In the genomic region with DNA sequence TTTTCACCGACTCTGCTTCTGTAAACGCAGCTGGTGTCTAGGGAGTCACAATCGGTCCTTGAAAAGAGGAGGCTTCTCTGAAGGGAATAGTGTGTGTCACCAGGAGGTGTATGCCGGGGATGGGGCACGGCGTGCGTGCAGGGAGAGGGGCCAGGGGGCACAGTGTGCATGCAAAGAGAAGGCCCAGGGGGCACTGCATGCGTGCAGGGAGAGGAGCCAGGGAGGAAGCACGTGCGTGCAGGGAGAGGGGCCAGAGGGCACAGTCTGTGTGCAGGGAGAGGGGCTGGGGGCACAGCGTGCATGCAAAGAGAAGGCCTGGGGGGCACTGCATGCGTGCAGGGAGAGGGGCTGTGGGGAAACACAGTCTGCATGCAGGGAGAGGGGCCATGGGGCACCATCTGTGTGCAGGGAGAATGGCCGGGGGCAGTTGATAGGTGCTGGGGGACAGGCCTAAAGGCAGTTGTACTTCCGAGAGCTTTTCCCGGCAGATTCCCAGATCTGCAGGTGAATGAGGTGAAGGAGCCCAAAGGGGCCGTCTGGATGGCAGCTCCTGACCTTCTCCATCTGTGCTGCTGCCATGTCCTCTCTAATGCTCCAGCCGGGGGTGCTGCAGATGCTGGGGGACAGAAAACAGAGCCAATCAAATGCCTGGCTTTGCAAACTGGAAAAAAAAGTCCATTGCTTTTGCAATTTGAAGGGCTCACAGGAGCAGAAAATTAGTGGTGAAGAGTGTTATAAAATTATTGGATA, we compare ENCODE assay signal across 12 cellular contexts. TPM values are rescaled to one million over a fixed set of nuclear protein-coding genes. Genes with fewer than 3 reads are reported as not detected.
DNase-seq lines count a peak whose midpoint lies in the region; TF ChIP-seq lines count a peak whose summit lies in the region.
"Had no signal": no experiment of that assay in that cellular context is flagged by ENCODE, and none has a peak within 500 bp of the region (broad histone marks: within the 10 kb centered on the region; RNA-seq: fewer than 3 reads in every experiment).

No MANE protein-coding gene starts in this region.

- DNase-seq in NCI-H510A treated with DMSO at 0.1 percent for 48 hours (lab: John Stamatoyannopoulos, UW) (peak; percentile 50), NCI-H510A (lab: John Stamatoyannopoulos, UW) (no peak), adrenal gland (no peak), endothelial cell (ENCODE audit: low spot score) (no peak), tibial nerve (ENCODE audit: low spot score in 2 of 2) (no peak), NCI-H2196 treated with DMSO at 0.1 percent for 48 hours (lab: John Stamatoyannopoulos, UW; ENCODE audit: unreplicated experiment) (no peak)
- DNase-seq: ACHN; activated naive CD4-positive, alpha-beta T cell treated with Interleukin-2 at 50 U/mL for 16 hours; GOT3 had no signal

- H3K36me3 ChIP-seq in HEK293 (ENCODE audit: control insufficient read depth in 2 of 2, insufficient read depth in 1 of 2, low read length in 2 of 2) = no peaks in the 10 kb centered on the region
- no peaks in the 10 kb centered on the region for H3K36me3 ChIP-seq in adrenal gland (replicated peaks in 1 of 2)
- H3K36me3 ChIP-seq in neutrophil = peaks cover 31% of the 10 kb centered on the region
- H3K36me3 ChIP-seq in tibial nerve = peaks cover 0 to 9% (median 0%) of the 10 kb centered on the region in 3 donors

- H3K27me3 ChIP-seq in adrenal gland (no peaks in the 10 kb centered on the region), neutrophil (no peaks in the 10 kb centered on the region), tibial nerve (no peaks in the 10 kb centered on the region)

- H3K4me3 Mint-ChIP-seq in endothelial cell (ENCODE audit: unreplicated experiment) = no peak overlapping the region

- WGBS in adrenal gland, 4 donors = 45 to 56% (median 50%) methylated on average over 17 of the region's 17 CpGs
- 57 to 66% methylated on average over 17 of the region's 17 CpGs for WGBS in tibial nerve, 2 donors

- TF ChIP-seq POLR2A in adrenal gland (IDR thresholded peaks at IDR 0.05) = no peak
- no peak for TF ChIP-seq POLR2A in tibial nerve (IDR thresholded peaks at IDR 0.05)

- peaks cover 43% of the 10 kb centered on the region for H3K4me1 Mint-ChIP-seq in endothelial cell (ENCODE audit: unreplicated experiment)

- H3K9me3 ChIP-seq in HEK293 (ENCODE audit: control insufficient read depth, insufficient read depth, low read depth, low read length) = no peaks in the 10 kb centered on the region
- no peaks in the 10 kb centered on the region for H3K9me3 ChIP-seq in adrenal gland (replicated peaks in 1 of 3)
- H3K9me3 ChIP-seq in neutrophil = no peaks in the 10 kb centered on the region
- no peaks in the 10 kb centered on the region for H3K9me3 ChIP-seq in tibial nerve

- no peak for TF ChIP-seq EP300 in tibial nerve (IDR thresholded peaks at IDR 0.05)

- no peak overlapping the region for H3K4me3 ChIP-seq in HEK293 (ENCODE audit: low read depth, low read length)
- no peak overlapping the region for H3K4me3 ChIP-seq in adrenal gland
- H3K4me3 ChIP-seq in neutrophil (ENCODE audit: low read depth in 1 of 2, low read length in 1 of 2) = no peak overlapping the region
- no peak overlapping the region for H3K4me3 ChIP-seq in tibial nerve

- TF ChIP-seq CTCF in HEK293 (tag by site-specific recombination; IDR thresholded peaks at IDR 0.05) = no peak
- no peak for TF ChIP-seq CTCF in adrenal gland (IDR thresholded peaks at IDR 0.05)
- no peak for TF ChIP-seq CTCF in neutrophil (IDR thresholded peaks at IDR 0.05)
- TF ChIP-seq CTCF in endothelial cell (IDR thresholded peaks at IDR 0.05; ENCODE audit: unreplicated experiment) = no peak
- TF ChIP-seq CTCF in tibial nerve (IDR thresholded peaks at IDR 0.05) = no peak

- CTCF ChIA-PET in HEK293 (lab: Yijun Ruan, JAX) = no interaction called here

- H3K27ac Mint-ChIP-seq in endothelial cell (ENCODE audit: unreplicated experiment) = no peak overlapping the region

- no peaks in the 10 kb centered on the region for H3K9me3 Mint-ChIP-seq in endothelial cell (ENCODE audit: unreplicated experiment)

- H3K27me3 Mint-ChIP-seq in endothelial cell (ENCODE audit: unreplicated experiment) = peaks cover 4% of the 10 kb centered on the region

- H3K4me1 ChIP-seq in HEK293 (ENCODE audit: control insufficient read depth, insufficient read depth, low read length) (peaks cover 7% of the 10 kb centered on the region), adrenal gland (replicated peaks in 1 of 2) (peaks cover 26 to 34% of the 10 kb centered on the region in 2 donors), neutrophil (ENCODE audit: control insufficient read depth in 1 of 2, insufficient read depth in 1 of 2, low read depth in 1 of 2, low read length in 1 of 2) (peaks cover 10 to 20% of the 10 kb centered on the region in 2 experiments), tibial nerve (peaks cover 0 to 33% (median 4%) of the 10 kb centered on the region in 4 donors)

- H3K27ac ChIP-seq in HEK293 (ENCODE audit: extremely low read depth, low read depth, low read length) (no peak overlapping the region), adrenal gland (peak overlapping the region in 4 of 5 donors; percentile 38 to 83 (median 68)), neutrophil (peak overlapping the region; percentile 65), tibial nerve (no peak overlapping the region)
- H3K27ac ChIP-seq: epithelial cell of prostate had no signal

- intact Hi-C loops in adrenal gland (cut with DNase I) = no loop called here

- H3K36me3 Mint-ChIP-seq in endothelial cell (ENCODE audit: low read depth, unreplicated experiment) = peaks cover 4% of the 10 kb centered on the region

- POLR2A ChIA-PET in HEK293 (lab: Yijun Ruan, JAX) = no interaction called here

TF ChIP-seq in HEK293, 187 proteins besides CTCF, POLR2A, EP300 and RAD21:
- TF ChIP-seq ZIC2 (tag by site-specific recombination; IDR thresholded peaks at IDR 0.05) (peak; percentile 93), OSR2 (tag by site-specific recombination; IDR thresholded peaks at IDR 0.05) (no peak)
TF ChIP-seq in HEK293: peak in this region for 1.

RNA-seq across cellular contexts. Expression of a gene that starts 36.4 kb away (rescaled TPM):
- total RNA-seq in adrenal gland (10 to 100 TPM; 25.6 to 94.1 (median 44.8) TPM), endothelial cell (ENCODE audit: unreplicated experiment) (211 TPM), tibial nerve (10 to 100 TPM; 24.7 to 61.5 (median 35.0) TPM)
- 10 to 100 TPM in 2 of 3 donors, 1 to 10 TPM in 1; 6.0 to 24.7 (median 11.4) TPM for polyA plus RNA-seq in adrenal gland

Comparison
In these comparisons a context has a peak if more than half of its experiments do, and no peak if none do; other contexts are left out.
1. H3K27ac ChIP-seq: peak in adrenal gland (4 of 5) and neutrophil (single experiment); none in HEK293 (single experiment) and tibial nerve (0 of 4).